12 cellular contexts compared by ENCODE assay signal in genomic region chr18:13260114-13260926, GRCh38. TPM values are rescaled to one million over a fixed set of nuclear protein-coding genes. Genes with fewer than 3 reads are reported as not detected.
DNase-seq lines count a peak whose midpoint lies in the region; ATAC-seq, FAIRE-seq and TF ChIP-seq lines count a peak whose summit lies in the region.
"Had no signal": no experiment of that assay in that cellular context is flagged by ENCODE, and none has a peak within 500 bp of the region (broad histone marks: within the 10 kb centered on the region; RNA-seq: fewer than 3 reads in every experiment).

No MANE protein-coding gene starts in this region.

- no peaks in the 10 kb centered on the region for H3K9me3 ChIP-seq in pancreas

- H3K36me3 ChIP-seq in pancreas, result no peaks in the 10 kb centered on the region

- H3K4me3 ChIP-seq in fibroblast of villous mesenchyme (ENCODE audit: low read depth, low read length) (no peak overlapping the region), pancreas (no peak overlapping the region)

- intact Hi-C loops in pancreas (cut with DNase I), result no loop called here

- peak overlapping the region in 3 of 4 donors; percentile 7 to 57 (median 31) for H3K27ac ChIP-seq in pancreas

- TF ChIP-seq CTCF in fibroblast of villous mesenchyme (IDR thresholded peaks at IDR 0.05; ENCODE audit: insufficient read depth, low read depth, low read length), result no peak
- TF ChIP-seq CTCF in pancreas (IDR thresholded peaks at IDR 0.05), result no peak

- ATAC-seq in pancreas (peak in 3 of 4 donors; percentile 71 to 77 (median 76)), GM21528 (IDR thresholded peaks at IDR 0.05; ENCODE audit: low FRiP score, unreplicated experiment) (no peak), GM18502 (IDR thresholded peaks at IDR 0.05; ENCODE audit: poor library complexity, unreplicated experiment) (no peak), GM21786 (IDR thresholded peaks at IDR 0.05; ENCODE audit: unreplicated experiment) (no peak)

- H3K27me3 ChIP-seq in pancreas, result no peaks in the 10 kb centered on the region

- DNase-seq in A172 (ENCODE audit: low spot score), result peak; percentile 83
- peak; percentile 21 for DNase-seq in HT1080 (ENCODE audit: low read depth)
- peak; percentile 3 for DNase-seq in fibroblast of villous mesenchyme (ENCODE audit: low read depth)
- DNase-seq in pancreas, result no peak
- DNase-seq in epidermal melanocyte (ENCODE audit: insufficient read length, low spot score), result no peak
- DNase-seq: CD8-positive, alpha-beta memory T cell; NCI-H524 had no signal

- no peak for FAIRE-seq in pancreas (lab: Jason Lieb, UNC)
- FAIRE-seq: bronchial epithelial cell, GM12891 had no signal

- WGBS in pancreas, 2 donors, result 47 to 50% methylated on average over 8 of the region's 8 CpGs

- peaks cover 0 to 11% (median 0%) of the 10 kb centered on the region in 3 donors for H3K4me1 ChIP-seq in pancreas

RNA-seq across cellular contexts. Expression of gene LDLRAD4, which starts 41.8 kb away (rescaled TPM):
- total RNA-seq in A172 (2014; rRNA removed; shearing (Covaris generic)), result 5.7 and 8.9 TPM in 2 replicates
- total RNA-seq in HT1080 (2014; rRNA removed; shearing (Covaris generic)), result not detected in 2 replicates
- polyA plus RNA-seq in HT1080 (2015; cell fraction: cytosol; rRNA removed), result 0.01 TPM in 1 of 2 replicates, not detected in the other
- not detected in 2 replicates for polyA plus RNA-seq in HT1080 (2015; cell fraction: nucleus; rRNA removed)
- total RNA-seq in fibroblast of villous mesenchyme (0.43 and 0.97 TPM in 2 replicates), pancreas (10 to 100 TPM in 2 of 6 donors, 1 to 10 TPM in 4; 3.3 to 21.8 (median 7.8) TPM)
- 1 to 10 TPM; 2.5 to 2.6 TPM for polyA plus RNA-seq in pancreas
- total RNA-seq: bronchial epithelial cell had no signal

Comparison
In these comparisons a context has a peak if more than half of its experiments do, and no peak if none do; other contexts are left out.
1. DNase-seq: peak in A172 (single experiment), HT1080 (single experiment) and fibroblast of villous mesenchyme (single experiment); none in pancreas (0 of 6) and epidermal melanocyte (single experiment).
2. ATAC-seq: peak in pancreas (3 of 4); none in GM21528 (single experiment), GM18502 (single experiment) and GM21786 (single experiment).